In the genomic region with DNA sequence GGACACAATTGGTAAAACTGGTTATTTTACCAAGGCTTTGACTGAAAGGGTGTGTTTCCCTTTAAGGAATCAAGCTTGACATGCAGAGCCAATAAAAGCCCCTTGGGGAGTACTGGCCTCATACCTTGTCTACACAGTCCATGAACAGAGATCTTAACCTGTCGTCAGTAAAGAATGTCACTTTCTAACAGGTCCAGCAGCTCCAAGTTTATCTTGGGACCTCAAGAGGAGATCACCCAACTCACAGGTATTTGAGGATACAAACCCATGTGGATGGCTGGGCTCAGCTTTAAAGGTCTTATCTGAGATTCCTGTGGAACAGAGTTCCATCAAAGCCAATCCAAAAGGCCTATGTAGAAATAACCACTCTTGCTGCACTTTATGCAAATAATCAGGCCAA, we compare ENCODE assay signal across 16 cellular contexts.
"Had no signal": no experiment of that assay in that cellular context is flagged by ENCODE, and none has a peak within 500 bp of the region (broad histone marks: within the 10 kb centered on the region; RNA-seq: fewer than 3 reads in every experiment).

No MANE protein-coding gene starts in this region.

- H3K4me1 ChIP-seq: uterus had no signal

- DNase-seq: activated CD4-positive, alpha-beta T cell treated with anti-CD3 and anti-CD28 coated beads, Interleukin-2, amount 50 U/mL, for 48 hours; activated CD8-positive, alpha-beta memory T cell treated with anti-CD3 and anti-CD28 coated beads, Interleukin-2, amount 50 U/mL, for 48 hours; activated naive CD4-positive, alpha-beta T cell treated with anti-CD3 and anti-CD28 coated beads, Interleukin-2, amount 50 U/mL, for 16 hours; anterior cingulate cortex; cerebellar nuclear complex; effector memory CD8-positive, alpha-beta T cell; kidney; midbrain; pancreas; stimulated activated CD4-positive, alpha-beta T cell treated with anti-CD3 and anti-CD28 coated beads, Interleukin-4, amount 100 ng/mL, for 24 hours; T-helper 17 cell; uterus had no signal

- H3K27ac Mint-ChIP-seq: dendritic cell treated with granulocyte-macrophage colony-stimulating factor and Interleukin-4, amounts not matched to agents 40 ng/mL and 50 ng/mL, for 4 days had no signal

- H3K27me3 ChIP-seq: gastroesophageal sphincter, pancreas, uterus had no signal

- H3K36me3 ChIP-seq: gastroesophageal sphincter, pancreas, uterus had no signal

- ATAC-seq: activated CD4-positive, CD25-positive, alpha-beta regulatory T cell treated with anti-CD3 and anti-CD28 coated beads, Interleukin-2, amount 50 U/mL, for 24 hours; effector memory CD8-positive, alpha-beta T cell; gastroesophageal sphincter; pancreas; T-helper 17 cell had no signal

- H3K9me3 Mint-ChIP-seq: effector memory CD8-positive, alpha-beta T cell had no signal

- H3K4me3 Mint-ChIP-seq: dendritic cell treated with granulocyte-macrophage colony-stimulating factor and Interleukin-4, amounts not matched to agents 40 ng/mL and 50 ng/mL, for 4 days had no signal

- H3K27me3 Mint-ChIP-seq: dendritic cell treated with granulocyte-macrophage colony-stimulating factor and Interleukin-4, amounts not matched to agents 40 ng/mL and 50 ng/mL, for 4 days; effector memory CD8-positive, alpha-beta T cell; T-helper 17 cell had no signal

- H3K27ac ChIP-seq: epithelial cell of prostate, gastroesophageal sphincter, pancreas, uterus had no signal

- H3K9me3 ChIP-seq: gastroesophageal sphincter, pancreas, uterus had no signal

- H3K4me3 ChIP-seq: gastroesophageal sphincter, pancreas, uterus had no signal
